In the genomic region with DNA sequence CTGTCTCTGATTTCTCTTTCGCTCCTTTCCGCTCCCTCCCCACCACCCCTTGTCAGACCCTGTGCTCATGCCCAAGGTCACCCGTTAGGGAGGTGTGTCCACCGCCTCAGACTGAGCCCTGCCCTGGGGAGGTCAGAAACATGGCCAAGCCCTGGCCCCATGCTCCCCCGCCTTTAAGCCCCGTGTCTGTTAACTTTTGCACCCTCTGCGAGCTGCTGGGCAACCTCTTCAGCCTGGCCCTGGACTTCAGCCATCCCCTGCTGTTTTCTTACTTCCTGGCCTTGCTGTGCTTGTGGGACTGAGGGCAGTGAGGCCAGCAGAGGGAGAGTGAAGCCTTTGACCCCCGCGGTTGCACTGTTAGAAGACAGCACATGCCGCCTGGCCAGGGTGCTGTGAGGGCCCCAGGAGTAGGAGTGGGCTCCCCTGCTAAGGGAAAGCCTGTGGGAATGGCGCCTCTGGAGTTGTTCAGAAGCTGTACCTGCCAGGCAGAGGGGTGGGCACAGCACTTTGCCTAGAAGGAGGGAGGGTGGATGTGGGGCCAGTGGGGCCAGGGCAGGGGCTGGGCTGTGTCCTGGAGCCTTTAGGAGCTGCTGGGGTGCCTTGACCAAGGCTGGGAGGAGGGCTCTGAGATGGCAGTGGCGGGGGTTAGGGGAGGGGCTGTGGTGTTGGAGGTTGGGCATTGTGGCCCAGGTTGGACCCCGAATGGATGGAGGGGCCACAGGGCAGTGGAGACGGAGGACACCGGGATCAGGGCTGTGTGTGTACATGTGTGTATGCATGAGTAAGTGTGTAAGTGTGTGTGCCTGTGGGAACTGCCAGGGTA, we compare ENCODE assay signal across 11 cellular contexts. TPM values are rescaled to one million over a fixed set of nuclear protein-coding genes. Genes with fewer than 3 reads are reported as not detected.
A peak's percentile ranks its signal among the peaks of the same experiment; 100 is the strongest.
DNase-seq lines count a peak whose midpoint lies in the region; ATAC-seq and TF ChIP-seq lines count a peak whose summit lies in the region.
"Had no signal": no experiment of that assay in that cellular context is flagged by ENCODE, and none has a peak within 500 bp of the region (broad histone marks: within the 10 kb centered on the region; RNA-seq: fewer than 3 reads in every experiment).

No MANE protein-coding gene starts in this region.

- no peaks in the 10 kb centered on the region for H3K9me3 ChIP-seq in adipocyte (ENCODE audit: control insufficient read depth, low read length)
- H3K9me3 ChIP-seq in testis = no peaks in the 10 kb centered on the region

- peak overlapping the region; percentile 39 for H3K4me3 ChIP-seq in adipocyte (ENCODE audit: low read length)
- H3K4me3 ChIP-seq in testis = no peak overlapping the region
- H3K4me3 ChIP-seq: skin epidermis had no signal

- TF ChIP-seq POLR2A in testis (IDR thresholded peaks at IDR 0.05) = no peak

- H3K36me3 Mint-ChIP-seq in activated naive CD4-positive, alpha-beta T cell treated with anti-CD3 and anti-CD28 coated beads, Interleukin-2, amount 50 U/mL, for 72 hours = peaks cover 7 to 29% of the 10 kb centered on the region in 2 donors

- peak overlapping the region; percentile 68 to 72 for H3K27ac Mint-ChIP-seq in activated naive CD4-positive, alpha-beta T cell treated with anti-CD3 and anti-CD28 coated beads, Interleukin-2, amount 50 U/mL, for 72 hours

- H3K36me3 ChIP-seq in adipocyte (ENCODE audit: control insufficient read depth, insufficient read depth, low read length, severe bottlenecking) = peaks cover 11% of the 10 kb centered on the region
- H3K36me3 ChIP-seq in testis (ENCODE audit: low read depth, missing control alignments) = no peaks in the 10 kb centered on the region

- no peaks in the 10 kb centered on the region for H3K27me3 ChIP-seq in adipocyte (replicated peaks; ENCODE audit: control insufficient read depth, insufficient read depth, low read length)
- H3K27me3 ChIP-seq in testis = no peaks in the 10 kb centered on the region

- TF ChIP-seq CTCF in testis (IDR thresholded peaks at IDR 0.05) = no peak

- 45 to 78% methylated on average over 11 to 15 of the region's 15 CpGs for WGBS in testis, 2 donors

- peaks cover 68% of the 10 kb centered on the region for H3K4me1 ChIP-seq in adipocyte (ENCODE audit: control insufficient read depth, insufficient read depth, low read length)
- H3K4me1 ChIP-seq in testis = peaks cover 59% of the 10 kb centered on the region

- H3K27ac ChIP-seq in testis = peak overlapping the region in 1 of 2 donors; percentile 39

- ATAC-seq in activated naive CD4-positive, alpha-beta T cell treated with anti-CD3 and anti-CD28 coated beads, Interleukin-2, amount 50 U/mL, for 72 hours = no peak
- peak; percentile 93 for ATAC-seq in left lobe of liver
- ATAC-seq in HG03571 (IDR thresholded peaks at IDR 0.05; ENCODE audit: unreplicated experiment) = no peak

- DNase-seq in activated naive CD4-positive, alpha-beta T cell treated with anti-CD3 and anti-CD28 coated beads, Interleukin-2, amount 50 U/mL, for 72 hours (ENCODE audit: low spot score in 2 of 2) = no peak
- DNase-seq in activated naive CD4-positive, alpha-beta T cell treated with Interleukin-2 at 50 U/mL for 16 hours = no peak
- no peak for DNase-seq in adipocyte (ENCODE audit: low read depth)
- DNase-seq in left lobe of liver (ENCODE audit: low spot score) = peak; percentile 89
- DNase-seq in testis = peak; percentile 64
- no peak for DNase-seq in putamen (ENCODE audit: low spot score)
- no peak for DNase-seq in foreskin melanocyte
- DNase-seq: activated CD4-positive, alpha-beta T cell treated with anti-CD3 and anti-CD28 coated beads for 4 hours had no signal

- H3K9ac ChIP-seq in adipocyte (ENCODE audit: low read length) = peak overlapping the region; percentile 60

- intact Hi-C loops in testis (cut with DNase I; ENCODE audit: low total_unique reads) = loop anchor here (10.0 kb wide), 1 partner anchor 245 kb away; no protein-coding TSS in a partner anchor

- H3K9me3 Mint-ChIP-seq in activated naive CD4-positive, alpha-beta T cell treated with anti-CD3 and anti-CD28 coated beads, Interleukin-2, amount 50 U/mL, for 72 hours = no peaks in the 10 kb centered on the region

RNA-seq across cellular contexts. Expression of a gene that starts 7.9 kb away (rescaled TPM):
- total RNA-seq in activated naive CD4-positive, alpha-beta T cell treated with anti-CD3 and anti-CD28 coated beads, Interleukin-2, amount 50 U/mL, for 72 hours = 100 to 1,000 TPM in 1 of 2 donors, 10 to 100 TPM in 1; 81.6 to 109 TPM
- total RNA-seq in left lobe of liver (43.5 TPM), testis (100 to 1,000 TPM; 176 to 188 TPM)
- 99.0 TPM for polyA plus RNA-seq in testis (ENCODE audit: insufficient read depth, low read depth, low replicate concordance)

RNA-seq across cellular contexts. Expression of a gene that starts 48.6 kb away (rescaled TPM):
- total RNA-seq in activated naive CD4-positive, alpha-beta T cell treated with anti-CD3 and anti-CD28 coated beads, Interleukin-2, amount 50 U/mL, for 72 hours = not detected
- not detected for total RNA-seq in left lobe of liver
- 1 to 10 TPM; 3.8 to 7.1 TPM for total RNA-seq in testis
- 23.4 TPM for polyA plus RNA-seq in testis (ENCODE audit: insufficient read depth, low read depth, low replicate concordance)
- total RNA-seq: lung microvascular endothelial cell had no signal

RNA-seq across cellular contexts. Expression of a gene that starts 56.3 kb away (rescaled TPM):
- under 1 TPM in 1 of 2 donors, not detected in 1; 0.21 TPM for total RNA-seq in activated naive CD4-positive, alpha-beta T cell treated with anti-CD3 and anti-CD28 coated beads, Interleukin-2, amount 50 U/mL, for 72 hours
- total RNA-seq in left lobe of liver (0.08 TPM), testis (10 to 100 TPM; 64.5 to 73.2 TPM)
- 43.0 TPM for polyA plus RNA-seq in testis (ENCODE audit: insufficient read depth, low read depth, low replicate concordance)

Comparison
In these comparisons a context has a peak if more than half of its experiments do, and no peak if none do; other contexts are left out.
1. DNase-seq: peak in left lobe of liver (single experiment) and testis (single experiment); none in activated naive CD4-positive, alpha-beta T cell treated with anti-CD3 and anti-CD28 coated beads, Interleukin-2, amount 50 U/mL, for 72 hours (0 of 2), activated naive CD4-positive, alpha-beta T cell treated with Interleukin-2 at 50 U/mL for 16 hours (single experiment), adipocyte (single experiment), putamen (single experiment) and foreskin melanocyte (single experiment).
2. RNA of a gene that starts 56.3 kb away (total RNA-seq): 64.5 to 73.2 TPM in testis; 0.21 TPM in activated naive CD4-positive, alpha-beta T cell treated with anti-CD3 and anti-CD28 coated beads, Interleukin-2, amount 50 U/mL, for 72 hours and 0.08 TPM in left lobe of liver (single experiment); every median in the first group is over 10 times any median in the second.